In genomic region chr16:14111713-14112538, GRCh38 we compare ENCODE assay signal across 9 cellular contexts. TPM values are rescaled to one million over a fixed set of nuclear protein-coding genes. Genes with fewer than 3 reads are reported as not detected.
DNase-seq lines count a peak whose midpoint lies in the region; ATAC-seq, FAIRE-seq and TF ChIP-seq lines count a peak whose summit lies in the region.
"Had no signal": no experiment of that assay in that cellular context is flagged by ENCODE, and none has a peak within 500 bp of the region (broad histone marks: within the 10 kb centered on the region; RNA-seq: fewer than 3 reads in every experiment).

No MANE protein-coding gene starts in this region.

- CTCF ChIA-PET in HepG2 (lab: Yijun Ruan, JAX; ENCODE audit: low intra/inter-chr PET ratio, low total read pairs): no interaction called here

- TF ChIP-seq EP300 in HepG2 (IDR thresholded peaks at IDR 0.05; ENCODE audit: low read depth in 2 of 2, low read length in 2 of 2): no peak
- TF ChIP-seq EP300 in HepG2 (CRISPR knock-in tag; IDR thresholded peaks at IDR 0.05; ENCODE audit: borderline replicate concordance): no peak

- H3K79me2 ChIP-seq in HepG2 (ENCODE audit: insufficient read depth, low read length): peaks cover 32% of the 10 kb centered on the region

- no peak for DNase-seq in activated naive CD8-positive, alpha-beta T cell treated with anti-CD3 and anti-CD28 coated beads, Interleukin-2, amount 10 ng/mL, durations not matched to agents 7 days and 5 days
- DNase-seq in activated naive CD8-positive, alpha-beta T cell treated with anti-CD3 and anti-CD28 coated beads, Interleukin-2, amount 50 U/mL, for 24 hours: no peak
- DNase-seq in chondrocyte (ENCODE audit: low spot score): no peak
- peak; percentile 58 for DNase-seq in HepG2 (ENCODE audit: low spot score)
- DNase-seq in NOMO-1 treated with DMSO at 0.1 percent for 48 hours (lab: John Stamatoyannopoulos, UW; ENCODE audit: unreplicated experiment): no peak
- DNase-seq in NCI-H1930 (lab: John Stamatoyannopoulos, UW): no peak
- no peak for DNase-seq in T-helper 2 cell treated with Interferon-gamma antibody and Interleukin-4, amounts not matched to agents 5 μg/mL and 100 μg/mL, for 36 hours (ENCODE audit: low spot score)
- DNase-seq: activated CD4-positive, alpha-beta T cell treated with anti-CD3 and anti-CD28 coated beads, Interleukin-2, amount 50 U/mL, for 48 hours had no signal

- peaks cover 9% of the 10 kb centered on the region for H3K4me1 Mint-ChIP-seq in activated naive CD8-positive, alpha-beta T cell treated with anti-CD3 and anti-CD28 coated beads, Interleukin-2, amount 10 ng/mL, durations not matched to agents 7 days and 5 days
- H3K4me1 Mint-ChIP-seq in activated naive CD8-positive, alpha-beta T cell treated with anti-CD3 and anti-CD28 coated beads, Interleukin-2, amount 50 U/mL, for 24 hours: peaks cover 13% of the 10 kb centered on the region
- peaks cover 43% of the 10 kb centered on the region for H3K4me1 Mint-ChIP-seq in chondrocyte (ENCODE audit: low read depth)
- H3K4me1 Mint-ChIP-seq in T-helper 2 cell treated with Interferon-gamma antibody and Interleukin-4, amounts not matched to agents 5 μg/mL and 100 μg/mL, for 36 hours (ENCODE audit: low read depth): peaks cover 5% of the 10 kb centered on the region

- 82% methylated on average over 14 of the region's 14 CpGs for WGBS in HepG2 (ENCODE audit: low lambda C conversion rate)

- intact Hi-C loops in HepG2 (cut with micrococcal nuclease; ENCODE audit: unreplicated experiment): no loop called here

- no peaks in the 10 kb centered on the region for H3K9me3 Mint-ChIP-seq in activated naive CD8-positive, alpha-beta T cell treated with anti-CD3 and anti-CD28 coated beads, Interleukin-2, amount 10 ng/mL, durations not matched to agents 7 days and 5 days
- H3K9me3 Mint-ChIP-seq in activated naive CD8-positive, alpha-beta T cell treated with anti-CD3 and anti-CD28 coated beads, Interleukin-2, amount 50 U/mL, for 24 hours: no peaks in the 10 kb centered on the region
- H3K9me3 Mint-ChIP-seq in chondrocyte (ENCODE audit: low read depth): no peaks in the 10 kb centered on the region
- H3K9me3 Mint-ChIP-seq in T-helper 2 cell treated with Interferon-gamma antibody and Interleukin-4, amounts not matched to agents 5 μg/mL and 100 μg/mL, for 36 hours: no peaks in the 10 kb centered on the region

- no peak overlapping the region for H2AFZ ChIP-seq in HepG2 (ENCODE audit: low read length)

- H3K27ac ChIP-seq in HepG2 (ENCODE audit: extremely low read length, insufficient read depth, low read length): peak overlapping the region; percentile 53

- H3K9me3 ChIP-seq in HepG2 (ENCODE audit: low read length): no peaks in the 10 kb centered on the region

- no peak for TF ChIP-seq RAD21 in HepG2 (CRISPR knock-in tag; IDR thresholded peaks at IDR 0.05)

- no peaks in the 10 kb centered on the region for H3K36me3 ChIP-seq in HepG2 (replicated peaks in 1 of 2; ENCODE audit: control insufficient read depth in 1 of 2, insufficient read depth in 2 of 2, low read length in 2 of 2)

- peak overlapping the region; percentile 50 for H3K27ac Mint-ChIP-seq in activated naive CD8-positive, alpha-beta T cell treated with anti-CD3 and anti-CD28 coated beads, Interleukin-2, amount 10 ng/mL, durations not matched to agents 7 days and 5 days
- no peak overlapping the region for H3K27ac Mint-ChIP-seq in activated naive CD8-positive, alpha-beta T cell treated with anti-CD3 and anti-CD28 coated beads, Interleukin-2, amount 50 U/mL, for 24 hours
- peak overlapping the region; percentile 37 for H3K27ac Mint-ChIP-seq in chondrocyte (ENCODE audit: unreplicated experiment)
- H3K27ac Mint-ChIP-seq in T-helper 2 cell treated with Interferon-gamma antibody and Interleukin-4, amounts not matched to agents 5 μg/mL and 100 μg/mL, for 36 hours: no peak overlapping the region

- peaks cover 52% of the 10 kb centered on the region for H3K4me1 ChIP-seq in HepG2 (ENCODE audit: insufficient read depth, low read length)

- ATAC-seq in activated naive CD8-positive, alpha-beta T cell treated with anti-CD3 and anti-CD28 coated beads, Interleukin-2, amount 10 ng/mL, durations not matched to agents 7 days and 5 days (ENCODE audit: low read depth): no peak
- no peak for ATAC-seq in activated naive CD8-positive, alpha-beta T cell treated with anti-CD3 and anti-CD28 coated beads, Interleukin-2, amount 50 U/mL, for 24 hours
- peak; percentile 90 for ATAC-seq in HepG2
- ATAC-seq in HG03571 (IDR thresholded peaks at IDR 0.05; ENCODE audit: unreplicated experiment): no peak

- peak overlapping the region; percentile 32; the same call in 1 of the 2 replicates for H3K4me2 ChIP-seq in HepG2 (ENCODE audit: low read depth, low read length)

- in situ Hi-C loops in HepG2 (cut with HindIII; ENCODE audit: extremely low pct_ligation_motif_present, low pct_unique_long_range_greater_than_20kb): no loop called here

- POLR2A ChIA-PET in activated naive CD8-positive, alpha-beta T cell treated with anti-CD3 and anti-CD28 coated beads, Interleukin-2, amount 10 ng/mL, durations not matched to agents 7 days and 5 days (lab: Charles Lee): no interaction called here
- POLR2A ChIA-PET in HepG2 (lab: Yijun Ruan, JAX): interaction anchor here (1.1 kb wide), 1 partner anchor 11 kb away, joined by 3 read pairs; no protein-coding TSS in a partner anchor

- no peak for TF ChIP-seq POLR2A in HepG2 (IDR thresholded peaks at IDR 0.05; ENCODE audit: insufficient read depth in 1 of 2, low read depth in 2 of 2, low read length in 2 of 2)

- no peaks in the 10 kb centered on the region for H3K36me3 Mint-ChIP-seq in activated naive CD8-positive, alpha-beta T cell treated with anti-CD3 and anti-CD28 coated beads, Interleukin-2, amount 10 ng/mL, durations not matched to agents 7 days and 5 days
- peaks cover 2% of the 10 kb centered on the region for H3K36me3 Mint-ChIP-seq in activated naive CD8-positive, alpha-beta T cell treated with anti-CD3 and anti-CD28 coated beads, Interleukin-2, amount 50 U/mL, for 24 hours (ENCODE audit: low read depth)
- H3K36me3 Mint-ChIP-seq in chondrocyte (ENCODE audit: low read depth): no peaks in the 10 kb centered on the region
- no peaks in the 10 kb centered on the region for H3K36me3 Mint-ChIP-seq in T-helper 2 cell treated with Interferon-gamma antibody and Interleukin-4, amounts not matched to agents 5 μg/mL and 100 μg/mL, for 36 hours (ENCODE audit: low read depth)

- TF ChIP-seq CTCF in chondrocyte (IDR thresholded peaks at IDR 0.05) (no peak), HepG2 (CRISPR knock-in tag; IDR thresholded peaks at IDR 0.05) (no peak)

- BruUV-seq in HepG2 (replicated peaks; lab: Mats Ljungman, UMichigan): no TSS peak

- no peak for FAIRE-seq in HepG2 (lab: Jason Lieb, UNC)

- H3K4me3 ChIP-seq in HepG2 (replicated peaks in 1 of 3; ENCODE audit: insufficient read depth in 1 of 3, low read depth in 2 of 3, low read length in 3 of 3): no peak overlapping the region; a peak in 1 of 6 replicates

- no peaks in the 10 kb centered on the region; the same call in 1 of the 2 replicates for H4K20me1 ChIP-seq in HepG2 (ENCODE audit: insufficient read depth, low read length)

- no peak overlapping the region for H3K4me3 Mint-ChIP-seq in activated naive CD8-positive, alpha-beta T cell treated with anti-CD3 and anti-CD28 coated beads, Interleukin-2, amount 10 ng/mL, durations not matched to agents 7 days and 5 days
- no peak overlapping the region for H3K4me3 Mint-ChIP-seq in activated naive CD8-positive, alpha-beta T cell treated with anti-CD3 and anti-CD28 coated beads, Interleukin-2, amount 50 U/mL, for 24 hours
- no peak overlapping the region for H3K4me3 Mint-ChIP-seq in chondrocyte (ENCODE audit: unreplicated experiment)
- no peak overlapping the region for H3K4me3 Mint-ChIP-seq in T-helper 2 cell treated with Interferon-gamma antibody and Interleukin-4, amounts not matched to agents 5 μg/mL and 100 μg/mL, for 36 hours

- peak overlapping the region; percentile 19; the same call in 1 of the 2 replicates for H3K9ac ChIP-seq in HepG2 (ENCODE audit: insufficient read depth, low read depth, low read length)

- no peaks in the 10 kb centered on the region for H3K27me3 ChIP-seq in HepG2 (ENCODE audit: control insufficient read depth in 1 of 2, insufficient read depth in 2 of 2, low read length in 2 of 2)

- no peaks in the 10 kb centered on the region for H3K27me3 Mint-ChIP-seq in activated naive CD8-positive, alpha-beta T cell treated with anti-CD3 and anti-CD28 coated beads, Interleukin-2, amount 10 ng/mL, durations not matched to agents 7 days and 5 days
- no peaks in the 10 kb centered on the region for H3K27me3 Mint-ChIP-seq in activated naive CD8-positive, alpha-beta T cell treated with anti-CD3 and anti-CD28 coated beads, Interleukin-2, amount 50 U/mL, for 24 hours
- no peaks in the 10 kb centered on the region for H3K27me3 Mint-ChIP-seq in chondrocyte (ENCODE audit: low read depth)
- H3K27me3 Mint-ChIP-seq in T-helper 2 cell treated with Interferon-gamma antibody and Interleukin-4, amounts not matched to agents 5 μg/mL and 100 μg/mL, for 36 hours (ENCODE audit: low read depth): no peaks in the 10 kb centered on the region

RNA-seq across cellular contexts. Expression of gene MRTFB, which starts 40.8 kb away (rescaled TPM):
- 10 to 100 TPM; 14.1 to 16.2 TPM for total RNA-seq in activated naive CD8-positive, alpha-beta T cell treated with anti-CD3 and anti-CD28 coated beads, Interleukin-2, amount 10 ng/mL, durations not matched to agents 7 days and 5 days
- total RNA-seq in chondrocyte (32.0 to 32.2 TPM (median 32.2 TPM) in 3 replicates), HepG2 (2016; rRNA removed; fragmentation: Illumina TruSeq; extraction: Trizol) (11.4 and 17.3 TPM in 2 replicates)
- 4.2 and 4.8 TPM in 2 replicates for total RNA-seq in HepG2 (2016; cell fraction: cytosol; rRNA removed; fragmentation: Illumina TruSeq; extraction: Trizol; ENCODE audit: low read depth)
- 10.8 and 15.0 TPM in 2 replicates for total RNA-seq in HepG2 (2016; cell fraction: insoluble cytoplasmic fraction; rRNA removed; fragmentation: Illumina TruSeq; extraction: Trizol)
- total RNA-seq in HepG2 (2016; cell fraction: membrane; rRNA removed; fragmentation: Illumina TruSeq; extraction: Trizol): 7.1 and 8.5 TPM in 2 replicates
- total RNA-seq in HepG2 (2016; cell fraction: nucleus; rRNA removed; fragmentation: Illumina TruSeq; extraction: Trizol): 40.5 and 44.5 TPM in 2 replicates
- 13.1 and 14.0 TPM in 2 replicates for polyA plus RNA-seq in HepG2 (2011; rRNA removed)
- 8.5 and 10.2 TPM in 2 replicates for polyA plus RNA-seq in HepG2 (2011; cell fraction: cytosol; rRNA removed)
- polyA plus RNA-seq in HepG2 (2011; cell fraction: nucleus; rRNA removed): 39.1 and 43.0 TPM in 2 replicates
- 13.9 and 15.8 TPM in 2 replicates for polyA plus RNA-seq in HepG2 (2012)
- polyA plus RNA-seq in HepG2 (2016; cell fraction: cytosol; fragmentation: Illumina TruSeq; extraction: Trizol; ENCODE audit: low read depth): 1.2 and 1.9 TPM in 2 replicates
- 14.8 and 15.2 TPM in 2 replicates for polyA plus RNA-seq in HepG2 (2016; cell fraction: insoluble cytoplasmic fraction; fragmentation: Illumina TruSeq; extraction: Trizol; ENCODE audit: low read depth)
- polyA plus RNA-seq in HepG2 (2016; cell fraction: membrane; fragmentation: Illumina TruSeq; extraction: Trizol; ENCODE audit: low read depth): 2.1 and 2.5 TPM in 2 replicates
- 23.7 and 31.6 TPM in 2 replicates for polyA plus RNA-seq in HepG2 (2016; cell fraction: nucleus; fragmentation: Illumina TruSeq; extraction: Trizol; ENCODE audit: insufficient read depth, low read depth)
- 34.7 and 53.1 TPM in 2 replicates for polyA minus RNA-seq in HepG2 (2011; rRNA and poly(A)+ RNA removed; ENCODE audit: low replicate concordance)
- polyA minus RNA-seq in HepG2 (2011; cell fraction: cytosol; rRNA and poly(A)+ RNA removed): 14.7 and 19.0 TPM in 2 replicates
- polyA minus RNA-seq in HepG2 (2011; cell fraction: nucleus; rRNA and poly(A)+ RNA removed): 94.1 and 111 TPM in 2 replicates

Comparison
In these comparisons a context has a peak if more than half of its experiments do, and no peak if none do; other contexts are left out.
1. H3K27ac Mint-ChIP-seq: peak in activated naive CD8-positive, alpha-beta T cell treated with anti-CD3 and anti-CD28 coated beads, Interleukin-2, amount 10 ng/mL, durations not matched to agents 7 days and 5 days (single experiment) and chondrocyte (single experiment); none in activated naive CD8-positive, alpha-beta T cell treated with anti-CD3 and anti-CD28 coated beads, Interleukin-2, amount 50 U/mL, for 24 hours (single experiment) and T-helper 2 cell treated with Interferon-gamma antibody and Interleukin-4, amounts not matched to agents 5 μg/mL and 100 μg/mL, for 36 hours (single experiment).